7 cellular contexts compared by ENCODE assay signal in the genomic region with DNA sequence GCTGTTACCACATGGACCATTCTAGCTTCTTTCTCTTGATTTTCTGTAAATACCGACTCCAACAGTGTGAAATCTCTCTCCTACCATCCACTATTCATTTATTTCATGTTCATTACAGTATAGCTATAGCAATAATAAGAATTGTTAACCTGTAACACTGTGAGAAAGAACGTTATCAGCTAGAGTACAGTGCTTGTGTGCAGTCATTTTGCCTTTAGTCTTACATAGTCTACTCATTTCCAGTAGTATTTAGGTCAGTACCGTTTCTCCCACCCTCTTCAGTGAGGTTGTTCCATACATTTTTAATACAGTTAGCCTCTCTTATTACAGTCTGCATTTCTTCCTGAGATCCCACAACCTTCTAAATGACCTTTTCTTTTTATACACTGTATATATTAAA.
"Had no signal": no experiment of that assay in that cellular context is flagged by ENCODE, and none has a peak within 500 bp of the region (broad histone marks: within the 10 kb centered on the region; RNA-seq: fewer than 3 reads in every experiment).

No MANE protein-coding gene starts in this region.

- DNase-seq: GM23248, GOT3, H9, HCEC 1CT, Kasumi-1, KG1 had no signal

- H3K9ac ChIP-seq: GM23248 had no signal

- H3K27ac ChIP-seq: GM23248 had no signal

- FAIRE-seq: HTR-8/SVneo had no signal

- H2AFZ ChIP-seq: GM23248 had no signal

- H3K4me3 ChIP-seq: GM23248 had no signal
